ENCODE assay signal across 18 cellular contexts in genomic region chr7:218316-218715, GRCh38. TPM values are rescaled to one million over a fixed set of nuclear protein-coding genes. Genes with fewer than 3 reads are reported as not detected.
DNase-seq lines count a peak whose midpoint lies in the region; ATAC-seq and TF ChIP-seq lines count a peak whose summit lies in the region.
"Had no signal": no experiment of that assay in that cellular context is flagged by ENCODE, and none has a peak within 500 bp of the region (broad histone marks: within the 10 kb centered on the region; RNA-seq: fewer than 3 reads in every experiment).

No MANE protein-coding gene starts in this region.

- TF ChIP-seq EP300 in gastroesophageal sphincter (IDR thresholded peaks at IDR 0.05): no peak

- H3K9ac ChIP-seq in liver (ENCODE audit: low read depth in 1 of 2, low read length in 2 of 2): peak overlapping the region in 1 of 2 donors; percentile 65

- DNase-seq in natural killer cell treated with Interleukin-12 subunit alpha and Interleukin-12 subunit beta and Interleukin-15 and Interleukin-18, amount 100 ng/mL, for 72 hours (ENCODE audit: low spot score): no peak
- DNase-seq in natural killer cell: no peak
- no peak for DNase-seq in inferior parietal cortex (ENCODE audit: extremely low spot score)
- no peak for DNase-seq in activated CD4-positive, alpha-beta T cell treated with anti-CD3 and anti-CD28 coated beads for 4 hours
- DNase-seq: AML-193; Caco-2; CD4-positive, alpha-beta T cell; GOT3; H7; HFFc6 had no signal

- no peaks in the 10 kb centered on the region for H3K9me3 ChIP-seq in gastroesophageal sphincter
- H3K9me3 ChIP-seq in liver (ENCODE audit: control insufficient read depth in 4 of 4, low read length in 3 of 4): no peaks in the 10 kb centered on the region
- H3K9me3 ChIP-seq: A549, Caco-2 had no signal

- H3K4me3 ChIP-seq in gastroesophageal sphincter (no peak overlapping the region), liver (ENCODE audit: low read depth in 1 of 3, low read length in 3 of 3) (no peak overlapping the region)
- H3K4me3 ChIP-seq: A549 had no signal

- H3K27ac Mint-ChIP-seq in natural killer cell treated with Interleukin-12 subunit alpha and Interleukin-12 subunit beta and Interleukin-15 and Interleukin-18, amount 100 ng/mL, for 72 hours: no peak overlapping the region
- H3K27ac Mint-ChIP-seq in natural killer cell: no peak overlapping the region
- H3K27ac Mint-ChIP-seq in stimulated activated memory B cell treated with anti-CD40 and anti-IgM and Interleukin-4, amounts not matched to agents 10 μg/mL and 1 μg/mL and 100 μg/mL, for 72 hours: no peak overlapping the region
- H3K27ac Mint-ChIP-seq: CD4-positive, alpha-beta T cell; HFFc6 had no signal

- intact Hi-C loops in natural killer cell (cut with micrococcal nuclease): no loop called here

- peak in 1 of 2 donors; percentile 13 for TF ChIP-seq RAD21 in liver (IDR thresholded peaks at IDR 0.05)

- no CpG with 5 or more reads among the region's 24 CpGs for WGBS in gastroesophageal sphincter (ENCODE audit: low coverage in 1 of 2), 2 donors
- 66% methylated on average over 24 of the region's 24 CpGs for WGBS in liver

- H3K27me3 ChIP-seq in gastroesophageal sphincter (no peaks in the 10 kb centered on the region), liver (ENCODE audit: control insufficient read depth in 4 of 4, insufficient read depth in 4 of 4, low read length in 3 of 4) (no peaks in the 10 kb centered on the region)

- no peak for TF ChIP-seq POLR2A in gastroesophageal sphincter (IDR thresholded peaks at IDR 0.05)

- H3K4me1 Mint-ChIP-seq in natural killer cell treated with Interleukin-12 subunit alpha and Interleukin-12 subunit beta and Interleukin-15 and Interleukin-18, amount 100 ng/mL, for 72 hours (ENCODE audit: low read depth in 2 of 2): peaks cover 0 to 6% of the 10 kb centered on the region in 2 donors
- no peaks in the 10 kb centered on the region for H3K4me1 Mint-ChIP-seq in natural killer cell
- H3K4me1 Mint-ChIP-seq in stimulated activated memory B cell treated with anti-CD40 and anti-IgM and Interleukin-4, amounts not matched to agents 10 μg/mL and 1 μg/mL and 100 μg/mL, for 72 hours: no peaks in the 10 kb centered on the region

- H3K9me3 Mint-ChIP-seq in natural killer cell treated with Interleukin-12 subunit alpha and Interleukin-12 subunit beta and Interleukin-15 and Interleukin-18, amount 100 ng/mL, for 72 hours: no peaks in the 10 kb centered on the region
- no peaks in the 10 kb centered on the region for H3K9me3 Mint-ChIP-seq in natural killer cell
- H3K9me3 Mint-ChIP-seq in stimulated activated memory B cell treated with anti-CD40 and anti-IgM and Interleukin-4, amounts not matched to agents 10 μg/mL and 1 μg/mL and 100 μg/mL, for 72 hours: peaks cover 3% of the 10 kb centered on the region
- H3K9me3 Mint-ChIP-seq: CD4-positive, alpha-beta T cell; HFFc6 had no signal

- H3K27me3 Mint-ChIP-seq in natural killer cell treated with Interleukin-12 subunit alpha and Interleukin-12 subunit beta and Interleukin-15 and Interleukin-18, amount 100 ng/mL, for 72 hours: no peaks in the 10 kb centered on the region
- H3K27me3 Mint-ChIP-seq in natural killer cell (ENCODE audit: low read depth in 2 of 2): no peaks in the 10 kb centered on the region
- peaks cover 27% of the 10 kb centered on the region for H3K27me3 Mint-ChIP-seq in stimulated activated memory B cell treated with anti-CD40 and anti-IgM and Interleukin-4, amounts not matched to agents 10 μg/mL and 1 μg/mL and 100 μg/mL, for 72 hours
- H3K27me3 Mint-ChIP-seq: CD4-positive, alpha-beta T cell had no signal

- peak; percentile 3 to 13 for ATAC-seq in natural killer cell treated with Interleukin-12 subunit alpha and Interleukin-12 subunit beta and Interleukin-15 and Interleukin-18, amount 100 ng/mL, for 72 hours
- ATAC-seq in natural killer cell (no peak), gastroesophageal sphincter (no peak), GM21619 (IDR thresholded peaks at IDR 0.05; ENCODE audit: unreplicated experiment) (no peak)
- peak; percentile 34 for ATAC-seq in stimulated activated memory B cell treated with anti-CD40 and anti-IgM and Interleukin-4, amounts not matched to agents 10 μg/mL and 1 μg/mL and 100 μg/mL, for 72 hours
- ATAC-seq: A549, HCT116 had no signal

- H3K27ac ChIP-seq in gastroesophageal sphincter (peak overlapping the region in 3 of 4 donors; percentile 65 to 82 (median 74)), liver (ENCODE audit: low read depth in 1 of 2, low read length in 2 of 2) (peak overlapping the region; percentile 84 to 91)
- H3K27ac ChIP-seq: 22Rv1, A549, HL-60 had no signal

- H3K36me3 Mint-ChIP-seq in natural killer cell treated with Interleukin-12 subunit alpha and Interleukin-12 subunit beta and Interleukin-15 and Interleukin-18, amount 100 ng/mL, for 72 hours: no peaks in the 10 kb centered on the region
- H3K36me3 Mint-ChIP-seq in natural killer cell: no peaks in the 10 kb centered on the region
- no peaks in the 10 kb centered on the region for H3K36me3 Mint-ChIP-seq in stimulated activated memory B cell treated with anti-CD40 and anti-IgM and Interleukin-4, amounts not matched to agents 10 μg/mL and 1 μg/mL and 100 μg/mL, for 72 hours

- H3K36me3 ChIP-seq in gastroesophageal sphincter: peaks cover 0 to 20% of the 10 kb centered on the region in 2 donors
- H3K36me3 ChIP-seq in liver (ENCODE audit: control insufficient read depth in 4 of 4, insufficient read depth in 3 of 4, low read depth in 1 of 4, low read length in 3 of 4): peaks cover 0 to 2% (median 0%) of the 10 kb centered on the region in 4 donors

- no peak for TF ChIP-seq CTCF in natural killer cell (IDR thresholded peaks at IDR 0.05)
- no peak for TF ChIP-seq CTCF in gastroesophageal sphincter (IDR thresholded peaks at IDR 0.05)
- no peak for TF ChIP-seq CTCF in liver (IDR thresholded peaks at IDR 0.05; ENCODE audit: low read depth, low read length, missing input control)

- H3K4me3 Mint-ChIP-seq in natural killer cell treated with Interleukin-12 subunit alpha and Interleukin-12 subunit beta and Interleukin-15 and Interleukin-18, amount 100 ng/mL, for 72 hours: no peak overlapping the region
- H3K4me3 Mint-ChIP-seq in natural killer cell: no peak overlapping the region
- H3K4me3 Mint-ChIP-seq in stimulated activated memory B cell treated with anti-CD40 and anti-IgM and Interleukin-4, amounts not matched to agents 10 μg/mL and 1 μg/mL and 100 μg/mL, for 72 hours: no peak overlapping the region
- H3K4me3 Mint-ChIP-seq: CD4-positive, alpha-beta T cell; HFFc6 had no signal

- H3K4me1 ChIP-seq in gastroesophageal sphincter: peaks cover 2 to 89% (median 38%) of the 10 kb centered on the region in 3 donors
- peaks cover 23 to 61% (median 38%) of the 10 kb centered on the region in 4 donors for H3K4me1 ChIP-seq in liver (ENCODE audit: control insufficient read depth in 4 of 4, insufficient read depth in 4 of 4, low read length in 3 of 4)

TF ChIP-seq in liver, 16 proteins besides CTCF, POLR2A, EP300 and RAD21 (continues in another document):
- TF ChIP-seq JUND (IDR thresholded peaks at IDR 0.05) (no peak), TAF1 (conservative IDR thresholded peaks at IDR 0.05) (no peak), RXRA (IDR thresholded peaks at IDR 0.05) (peak in 1 of 2 donors; percentile 76), FOXA1 (IDR thresholded peaks at IDR 0.05) (no peak), HNF4A (conservative IDR thresholded peaks at IDR 0.05) (peak in 1 of 2 donors; percentile 45), SP1 (IDR thresholded peaks at IDR 0.05) (no peak)
- TF ChIP-seq, protein P1, sequence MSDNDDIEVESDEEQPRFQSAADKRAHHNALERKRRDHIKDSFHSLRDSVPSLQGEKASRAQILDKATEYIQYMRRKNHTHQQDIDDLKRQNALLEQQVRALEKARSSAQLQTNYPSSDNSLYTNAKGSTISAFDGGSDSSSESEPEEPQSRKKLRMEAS (IDR thresholded peaks at IDR 0.05): peak; percentile 89
- TF ChIP-seq, protein P2, sequence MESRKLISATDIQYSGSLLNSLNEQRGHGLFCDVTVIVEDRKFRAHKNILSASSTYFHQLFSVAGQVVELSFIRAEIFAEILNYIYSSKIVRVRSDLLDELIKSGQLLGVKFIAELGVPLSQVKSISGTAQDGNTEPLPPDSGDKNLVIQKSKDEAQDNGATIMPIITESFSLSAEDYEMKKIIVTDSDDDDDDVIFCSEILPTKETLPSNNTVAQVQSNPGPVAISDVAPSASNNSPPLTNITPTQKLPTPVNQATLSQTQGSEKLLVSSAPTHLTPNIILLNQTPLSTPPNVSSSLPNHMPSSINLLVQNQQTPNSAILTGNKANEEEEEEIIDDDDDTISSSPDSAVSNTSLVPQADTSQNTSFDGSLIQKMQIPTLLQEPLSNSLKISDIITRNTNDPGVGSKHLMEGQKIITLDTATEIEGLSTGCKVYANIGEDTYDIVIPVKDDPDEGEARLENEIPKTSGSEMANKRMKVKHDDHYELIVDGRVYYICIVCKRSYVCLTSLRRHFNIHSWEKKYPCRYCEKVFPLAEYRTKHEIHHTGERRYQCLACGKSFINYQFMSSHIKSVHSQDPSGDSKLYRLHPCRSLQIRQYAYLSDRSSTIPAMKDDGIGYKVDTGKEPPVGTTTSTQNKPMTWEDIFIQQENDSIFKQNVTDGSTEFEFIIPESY (IDR thresholded peaks at IDR 0.05): no peak

RNA-seq across cellular contexts. Expression of gene FAM20C, which starts 25.9 kb away (rescaled TPM):
- total RNA-seq in natural killer cell treated with Interleukin-12 subunit alpha and Interleukin-12 subunit beta and Interleukin-15 and Interleukin-18, amount 100 ng/mL, for 72 hours: under 1 TPM; 0.62 to 0.98 TPM
- total RNA-seq in natural killer cell (1 to 10 TPM; 1.2 to 8.6 (median 3.9) TPM), gastroesophageal sphincter (10 to 100 TPM; 41.9 to 87.5 (median 73.6) TPM), liver (10 to 100 TPM; 13.4 to 31.7 TPM)
- polyA plus RNA-seq in liver: 10 to 100 TPM; 31.3 to 40.4 TPM

Comparison
In these comparisons a context has a peak if more than half of its experiments do, and no peak if none do; other contexts are left out.
1. ATAC-seq: peak in natural killer cell treated with Interleukin-12 subunit alpha and Interleukin-12 subunit beta and Interleukin-15 and Interleukin-18, amount 100 ng/mL, for 72 hours (2 of 2) and stimulated activated memory B cell treated with anti-CD40 and anti-IgM and Interleukin-4, amounts not matched to agents 10 μg/mL and 1 μg/mL and 100 μg/mL, for 72 hours (single experiment); none in natural killer cell (0 of 3), gastroesophageal sphincter (single experiment) and GM21619 (single experiment).